ENCODE assay signal across 24 cellular contexts in genomic region chr2:177506506-177506905, GRCh38.
DNase-seq lines count a peak whose midpoint lies in the region; ATAC-seq, FAIRE-seq and TF ChIP-seq lines count a peak whose summit lies in the region.
"Had no signal": no experiment of that assay in that cellular context is flagged by ENCODE, and none has a peak within 500 bp of the region (broad histone marks: within the 10 kb centered on the region; RNA-seq: fewer than 3 reads in every experiment).

No MANE protein-coding gene starts in this region.

- no peak overlapping the region for H3K4ac ChIP-seq in IMR-90 (ENCODE audit: low read depth, low read length)

- H3K23ac ChIP-seq in IMR-90 (ENCODE audit: low read depth, low read length): no peak overlapping the region

- no peak overlapping the region for H2AK9ac ChIP-seq in IMR-90 (replicated peaks; ENCODE audit: low read depth, low read length, poor library complexity)

- H2BK120ac ChIP-seq in IMR-90 (ENCODE audit: low read depth, low read length): no peak overlapping the region

- DNase-seq in MCF 10A (ENCODE audit: unreplicated experiment): no peak
- DNase-seq in mammary epithelial cell: no peak
- DNase-seq in IMR-90: no peak
- no peak for DNase-seq in K562 (ENCODE audit: extremely low read depth in 1 of 4, low spot score in 3 of 4)
- no peak for DNase-seq in brain microvascular endothelial cell
- DNase-seq in globus pallidus (ENCODE audit: low spot score): no peak
- DNase-seq in T-helper 2 cell treated with Interferon-gamma antibody and Interleukin-4, amounts not matched to agents 5 μg/mL and 100 μg/mL, for 36 hours (ENCODE audit: low spot score): no peak
- DNase-seq: ACHN; AML-193; BE2C; CD4-positive, alpha-beta T cell; CD8-positive, alpha-beta memory T cell; DMS53; DMS79 treated with DMSO at 0.1 percent for 48 hours; GF-D8; GM23248; H7; HCEC 1CT had no signal

- no peak overlapping the region for H3K14ac ChIP-seq in IMR-90 (replicated peaks; ENCODE audit: low read depth, low read length)

- H3K27ac ChIP-seq in mammary epithelial cell (ENCODE audit: insufficient read depth, low read depth, low read length) (no peak overlapping the region), IMR-90 (ENCODE audit: insufficient read depth, low read length) (no peak overlapping the region), K562 (ENCODE audit: extremely low read depth, low read depth, low read length) (no peak overlapping the region), brain microvascular endothelial cell (no peak overlapping the region)
- H3K27ac ChIP-seq: 22Rv1; BLaER1 treated with 17β-estradiol and CSF1 and Interleukin-3, amounts not matched to agents 10 nM and 100 nM; GM23248 had no signal

- H3K9me3 ChIP-seq in mammary epithelial cell (replicated peaks; ENCODE audit: insufficient read depth, low read length) (no peaks in the 10 kb centered on the region), IMR-90 (ENCODE audit: control insufficient read depth, insufficient read depth, low read length) (no peaks in the 10 kb centered on the region), K562 (replicated peaks; ENCODE audit: control insufficient read depth, insufficient read depth, low read depth, low read length) (no peaks in the 10 kb centered on the region)
- H3K9me3 ChIP-seq: BE2C; BLaER1 treated with 17β-estradiol and CSF1 and Interleukin-3, amounts not matched to agents 10 nM and 100 nM had no signal

- in situ Hi-C loops in mammary epithelial cell (cut with MboI; ENCODE audit: low sequenced_read_pairs in 2 of 2) (no loop called here), IMR-90 (cut with MboI; ENCODE audit: low sequenced_read_pairs) (no loop called here), K562 (cut with MboI) (no loop called here), brain microvascular endothelial cell (cut with HindIII; ENCODE audit: low pct_ligation_motif_present, low sequenced_read_pairs) (no loop called here)

- 0 out of 4 replicates have a peak, but pooled peaks cover 2 to 4% of the 10 kb centered on the region in 2 experiments for H3K79me1 ChIP-seq in IMR-90 (ENCODE audit: low read depth in 1 of 2, low read length in 2 of 2)

- H3K36me3 Mint-ChIP-seq in MCF 10A (ENCODE audit: insufficient read depth, unreplicated experiment): peaks cover 25% of the 10 kb centered on the region
- H3K36me3 Mint-ChIP-seq in T-helper 2 cell treated with Interferon-gamma antibody and Interleukin-4, amounts not matched to agents 5 μg/mL and 100 μg/mL, for 36 hours (ENCODE audit: low read depth): peaks cover 29% of the 10 kb centered on the region

- TF ChIP-seq EP300 in K562 (IDR thresholded peaks at IDR 0.05; ENCODE audit: low read length): no peak

- CTCF ChIA-PET in MCF 10A (lab: Yijun Ruan, JAX): interaction anchor here (0.6 to 0.7 kb wide), 2 partner anchors 226 to 252 kb away, joined by 3 to 4 read pairs; no protein-coding TSS in a partner anchor
- CTCF ChIA-PET in mammary epithelial cell (lab: Charles Lee; ENCODE audit: low non-redundant PET): no interaction called here
- CTCF ChIA-PET in IMR-90 (lab: Yijun Ruan, JAX): no interaction called here
- CTCF ChIA-PET in K562 (lab: Yijun Ruan, JAX; ENCODE audit: low intra/inter-chr PET ratio): interaction anchor here (0.6 kb wide), 1 partner anchor 1067 kb away, joined by 3 read pairs; no protein-coding TSS in a partner anchor

- BruUV-seq in MCF 10A (replicated peaks; lab: Mats Ljungman, UMichigan) (no TSS peak), mammary epithelial cell (replicated peaks; lab: Mats Ljungman, UMichigan) (no TSS peak), IMR-90 (replicated peaks; lab: Mats Ljungman, UMichigan) (no TSS peak), K562 (replicated peaks; lab: Mats Ljungman, UMichigan) (no TSS peak)

- no peak overlapping the region for H3K4me3 Mint-ChIP-seq in MCF 10A (ENCODE audit: unreplicated experiment)
- H3K4me3 Mint-ChIP-seq in T-helper 2 cell treated with Interferon-gamma antibody and Interleukin-4, amounts not matched to agents 5 μg/mL and 100 μg/mL, for 36 hours: no peak overlapping the region
- H3K4me3 Mint-ChIP-seq: CD14-positive monocyte; CD4-positive, alpha-beta T cell; CD8-positive, alpha-beta memory T cell had no signal

- H2AFZ ChIP-seq in mammary epithelial cell (ENCODE audit: low read depth, low read length) (no peak overlapping the region), IMR-90 (replicated peaks; ENCODE audit: low read length, poor library complexity) (no peak overlapping the region), K562 (ENCODE audit: low read depth, low read length) (no peak overlapping the region)
- H2AFZ ChIP-seq: GM23248 had no signal

- no peak overlapping the region for H4K5ac ChIP-seq in IMR-90 (ENCODE audit: low read depth, low read length)

- FAIRE-seq in K562 (lab: Jason Lieb, UNC): no peak
- FAIRE-seq: GM12891, GM18507, H1 had no signal

- peak overlapping the region; percentile 13 for H3K27ac Mint-ChIP-seq in MCF 10A (ENCODE audit: low read depth, unreplicated experiment)
- H3K27ac Mint-ChIP-seq in T-helper 2 cell treated with Interferon-gamma antibody and Interleukin-4, amounts not matched to agents 5 μg/mL and 100 μg/mL, for 36 hours: no peak overlapping the region
- H3K27ac Mint-ChIP-seq: CD14-positive monocyte; CD4-positive, alpha-beta T cell; CD8-positive, alpha-beta memory T cell had no signal

- no peak overlapping the region for H3K18ac ChIP-seq in IMR-90 (ENCODE audit: low read depth, low read length)

- H4K91ac ChIP-seq in IMR-90 (ENCODE audit: insufficient read depth, low read depth, low read length): no peak overlapping the region

- no peaks in the 10 kb centered on the region for H3K9me1 ChIP-seq in IMR-90 (ENCODE audit: insufficient read depth, low read length)
- H3K9me1 ChIP-seq in K562 (ENCODE audit: control insufficient read depth, insufficient read depth, low read length): no peaks in the 10 kb centered on the region

- no peak overlapping the region for H3K4me2 ChIP-seq in mammary epithelial cell (ENCODE audit: insufficient read depth, low read depth, low read length)
- no peak overlapping the region for H3K4me2 ChIP-seq in IMR-90 (ENCODE audit: low read depth, low read length)
- H3K4me2 ChIP-seq in K562 (ENCODE audit: insufficient read depth, low read length): no peak overlapping the region
- H3K4me2 ChIP-seq: BLaER1 treated with 17β-estradiol and CSF1 and Interleukin-3, amounts not matched to agents 10 nM and 100 nM had no signal

- TF ChIP-seq CTCF in MCF 10A (IDR thresholded peaks at IDR 0.05; ENCODE audit: unreplicated experiment) (no peak), mammary epithelial cell (conservative IDR thresholded peaks at IDR 0.05 in 1 of 2, IDR thresholded peaks at IDR 0.05 in 1 of 2; ENCODE audit: extremely low read depth in 1 of 2, insufficient read depth in 1 of 2, low read depth in 1 of 2, low read length in 2 of 2) (no peak), IMR-90 (conservative IDR thresholded peaks at IDR 0.05; ENCODE audit: low read depth, low read length) (no peak), K562 (IDR thresholded peaks at IDR 0.05 in 2 of 3, conservative IDR thresholded peaks at IDR 0.05 in 1 of 3; ENCODE audit: insufficient read depth in 2 of 3, low read depth in 1 of 3, low read length in 3 of 3) (no peak), brain microvascular endothelial cell (IDR thresholded peaks at IDR 0.05; ENCODE audit: low read depth, low read length, missing control alignments) (no peak)

- H3K56ac ChIP-seq in IMR-90 (ENCODE audit: extremely low read depth, insufficient read depth, low read length): no peak overlapping the region

- H2BK15ac ChIP-seq in IMR-90 (ENCODE audit: low read depth, low read length): no peak overlapping the region

- H2AK5ac ChIP-seq in IMR-90 (ENCODE audit: low read depth, low read length): no peak overlapping the region

- H3K4me3 ChIP-seq in mammary epithelial cell (replicated peaks in 1 of 3; ENCODE audit: insufficient read depth in 1 of 3, low read depth in 2 of 3, low read length in 3 of 3) (no peak overlapping the region), IMR-90 (ENCODE audit: insufficient read depth, low read depth, low read length) (no peak overlapping the region), K562 (no peak overlapping the region), brain microvascular endothelial cell (ENCODE audit: low read depth, low read length) (no peak overlapping the region)
- H3K4me3 ChIP-seq: BLaER1 treated with 17β-estradiol and CSF1 and Interleukin-3, amounts not matched to agents 10 nM and 100 nM; GM23248 had no signal

- dilution Hi-C loops in mammary epithelial cell (cut with HindIII; ENCODE audit: low sequenced_read_pairs) (no loop called here), IMR-90 (cut with HindIII; ENCODE audit: low sequenced_read_pairs, unreplicated experiment) (no loop called here)

- H4K20me1 ChIP-seq in mammary epithelial cell (ENCODE audit: insufficient read depth, low read length) (no peaks in the 10 kb centered on the region), IMR-90 (ENCODE audit: insufficient read depth, low read length) (no peaks in the 10 kb centered on the region), K562 (replicated peaks; ENCODE audit: control insufficient read depth, insufficient read depth, low read length) (no peaks in the 10 kb centered on the region)
- H4K20me1 ChIP-seq: BLaER1 treated with 17β-estradiol and CSF1 and Interleukin-3, amounts not matched to agents 10 nM and 100 nM had no signal

- no peak overlapping the region for H2BK5ac ChIP-seq in IMR-90 (ENCODE audit: low read depth, low read length, poor library complexity, severe bottlenecking)

- TF ChIP-seq RAD21 in IMR-90 (IDR thresholded peaks at IDR 0.05; ENCODE audit: low read length): no peak
- no peak for TF ChIP-seq RAD21 in K562 (CRISPR knock-in tag; conservative IDR thresholded peaks at IDR 0.05 in 1 of 2, IDR thresholded peaks at IDR 0.05 in 1 of 2)

- ATAC-seq in IMR-90 (ENCODE audit: low read depth) (no peak), K562 (no peak)

- H3K4me1 Mint-ChIP-seq in MCF 10A (ENCODE audit: insufficient read depth, unreplicated experiment): no peaks in the 10 kb centered on the region
- H3K4me1 Mint-ChIP-seq in T-helper 2 cell treated with Interferon-gamma antibody and Interleukin-4, amounts not matched to agents 5 μg/mL and 100 μg/mL, for 36 hours (ENCODE audit: low read depth): peaks cover 7% of the 10 kb centered on the region
- H3K4me1 Mint-ChIP-seq: CD14-positive monocyte; CD8-positive, alpha-beta memory T cell had no signal

- no peak for TF ChIP-seq POLR2A in IMR-90 (IDR thresholded peaks at IDR 0.05; ENCODE audit: low read depth, low read length)
- TF ChIP-seq POLR2A in K562 (conservative IDR thresholded peaks at IDR 0.05): no peak

- H3K27me3 ChIP-seq in mammary epithelial cell (ENCODE audit: insufficient read depth, low read length): no peaks in the 10 kb centered on the region
- no peaks in the 10 kb centered on the region for H3K27me3 ChIP-seq in IMR-90 (ENCODE audit: control insufficient read depth, insufficient read depth, low read length)
- no peaks in the 10 kb centered on the region for H3K27me3 ChIP-seq in K562 (ENCODE audit: control insufficient read depth in 2 of 2, insufficient read depth in 2 of 2, low read length in 2 of 2)
- H3K27me3 ChIP-seq in brain microvascular endothelial cell (replicated peaks): no peaks in the 10 kb centered on the region
- H3K27me3 ChIP-seq: BE2C; BLaER1 treated with 17β-estradiol and CSF1 and Interleukin-3, amounts not matched to agents 10 nM and 100 nM had no signal

- H2BK20ac ChIP-seq in IMR-90 (ENCODE audit: low read depth, low read length): no peak overlapping the region

- H4K8ac ChIP-seq in IMR-90 (ENCODE audit: low read depth in 2 of 2, low read length in 2 of 2): no peak overlapping the region

- no peak overlapping the region for H3K9ac ChIP-seq in mammary epithelial cell (ENCODE audit: insufficient read depth, low read length)
- H3K9ac ChIP-seq in IMR-90 (ENCODE audit: low read depth, low read length): no peak overlapping the region
- no peak overlapping the region for H3K9ac ChIP-seq in K562 (ENCODE audit: insufficient read depth in 1 of 2, low read depth in 2 of 2, low read length in 2 of 2)
- H3K9ac ChIP-seq: BLaER1 treated with 17β-estradiol and CSF1 and Interleukin-3, amounts not matched to agents 10 nM and 100 nM; GM23248 had no signal

- no peaks in the 10 kb centered on the region for H3K27me3 Mint-ChIP-seq in MCF 10A (ENCODE audit: insufficient read depth, unreplicated experiment)
- no peaks in the 10 kb centered on the region for H3K27me3 Mint-ChIP-seq in T-helper 2 cell treated with Interferon-gamma antibody and Interleukin-4, amounts not matched to agents 5 μg/mL and 100 μg/mL, for 36 hours (ENCODE audit: low read depth)
- H3K27me3 Mint-ChIP-seq: CD4-positive, alpha-beta T cell; CD8-positive, alpha-beta memory T cell had no signal

- POLR2A ChIA-PET in MCF 10A (lab: Yijun Ruan, JAX) (no interaction called here), IMR-90 (lab: Charles Lee; ENCODE audit: unreplicated experiment) (no interaction called here), K562 (lab: Yijun Ruan, JAX) (interaction anchor here (1.2 kb wide), 1 partner anchor 242 kb away, joined by 3 read pairs; the partner anchor contains the start of gene NFE2L2)

- H3K79me2 ChIP-seq in mammary epithelial cell (ENCODE audit: insufficient read depth, low read length) (no peaks in the 10 kb centered on the region), K562 (ENCODE audit: control insufficient read depth, insufficient read depth, low read length) (no peaks in the 10 kb centered on the region)

- no peaks in the 10 kb centered on the region for H3K9me3 Mint-ChIP-seq in MCF 10A (ENCODE audit: unreplicated experiment)
- H3K9me3 Mint-ChIP-seq in T-helper 2 cell treated with Interferon-gamma antibody and Interleukin-4, amounts not matched to agents 5 μg/mL and 100 μg/mL, for 36 hours: no peaks in the 10 kb centered on the region
- H3K9me3 Mint-ChIP-seq: CD14-positive monocyte; CD4-positive, alpha-beta T cell; CD8-positive, alpha-beta memory T cell had no signal

- no peaks in the 10 kb centered on the region for H3K4me1 ChIP-seq in mammary epithelial cell (ENCODE audit: insufficient read depth, low read length)
- H3K4me1 ChIP-seq in IMR-90 (ENCODE audit: control insufficient read depth, insufficient read depth, low read length): no peaks in the 10 kb centered on the region
- H3K4me1 ChIP-seq in K562 (replicated peaks in 1 of 2; ENCODE audit: control insufficient read depth in 2 of 2, insufficient read depth in 2 of 2, low read length in 2 of 2): no peaks in the 10 kb centered on the region
- H3K4me1 ChIP-seq: BE2C; BLaER1 treated with 17β-estradiol and CSF1 and Interleukin-3, amounts not matched to agents 10 nM and 100 nM had no signal

- H3K36me3 ChIP-seq in mammary epithelial cell (ENCODE audit: insufficient read depth, low read length) (peaks cover 9% of the 10 kb centered on the region), IMR-90 (ENCODE audit: control insufficient read depth, insufficient read depth, low read length) (0 out of 2 replicates have a peak, but pooled peaks cover 2% of the 10 kb centered on the region), K562 (ENCODE audit: control insufficient read depth, insufficient read depth, low read length) (peaks cover 42% of the 10 kb centered on the region; the same call in 2 of the 3 replicates), brain microvascular endothelial cell (replicated peaks) (no peaks in the 10 kb centered on the region)
- H3K36me3 ChIP-seq: BE2C had no signal

- intact Hi-C loops in MCF 10A (cut with micrococcal nuclease) (no loop called here), mammary epithelial cell (cut with micrococcal nuclease) (no loop called here), IMR-90 (cut with micrococcal nuclease) (no loop called here), K562 (cut with micrococcal nuclease) (no loop called here)

Comparison
In these comparisons a context has a peak if more than half of its experiments do, and no peak if none do; other contexts are left out.
1. CTCF ChIA-PET loops: an anchor here in MCF 10A (0.6 to 0.7 kb wide) and K562 (0.6 kb wide); none called in mammary epithelial cell and IMR-90.